In genomic region chr9:111036946-111037743, GRCh38 we compare ENCODE assay signal across 8 cellular contexts. TPM values are rescaled to one million over a fixed set of nuclear protein-coding genes. Genes with fewer than 3 reads are reported as not detected.
DNase-seq lines count a peak whose midpoint lies in the region; ATAC-seq, FAIRE-seq and TF ChIP-seq lines count a peak whose summit lies in the region.

No MANE protein-coding gene starts in this region.

- in situ Hi-C loops in mammary epithelial cell (cut with MboI; ENCODE audit: low sequenced_read_pairs in 2 of 2), result no loop called here
- in situ Hi-C loops in HepG2 (cut with HindIII; ENCODE audit: extremely low pct_ligation_motif_present, low pct_unique_long_range_greater_than_20kb), result no loop called here

- H3K4me1 Mint-ChIP-seq in activated T-cell treated with anti-CD3 and anti-CD28 coated beads, Interleukin-2, amount 50 U/mL, for 72 hours (ENCODE audit: low read depth), result peaks cover 12% of the 10 kb centered on the region
- peaks cover 8% of the 10 kb centered on the region for H3K4me1 Mint-ChIP-seq in activated T-cell treated with anti-CD3 and anti-CD28 coated beads, Interleukin-2, amount 50 U/mL, for 24 hours (ENCODE audit: low read depth)

- no peaks in the 10 kb centered on the region for H3K9me3 ChIP-seq in mammary epithelial cell (replicated peaks; ENCODE audit: insufficient read depth, low read length)
- no peaks in the 10 kb centered on the region for H3K9me3 ChIP-seq in HepG2 (ENCODE audit: low read length)
- H3K9me3 ChIP-seq in thyroid gland, result no peaks in the 10 kb centered on the region

- TF ChIP-seq EP300 in HepG2 (IDR thresholded peaks at IDR 0.05; ENCODE audit: low read depth in 2 of 2, low read length in 2 of 2) (no peak), HepG2 (CRISPR knock-in tag; IDR thresholded peaks at IDR 0.05; ENCODE audit: borderline replicate concordance) (no peak)

- H3K4me2 ChIP-seq in mammary epithelial cell (ENCODE audit: insufficient read depth, low read depth, low read length), result peak overlapping the region; percentile 93
- H3K4me2 ChIP-seq in HepG2 (ENCODE audit: low read depth, low read length), result peak overlapping the region; percentile 73

- CTCF ChIA-PET in mammary epithelial cell (lab: Charles Lee; ENCODE audit: low non-redundant PET) (no interaction called here), HepG2 (lab: Yijun Ruan, JAX; ENCODE audit: low intra/inter-chr PET ratio, low total read pairs) (no interaction called here)

- DNase-seq in activated T-cell treated with anti-CD3 and anti-CD28 coated beads, Interleukin-2, amount 50 U/mL, for 72 hours, result no peak
- DNase-seq in activated T-cell treated with anti-CD3 and anti-CD28 coated beads, Interleukin-2, amount 50 U/mL, for 24 hours, result no peak
- peak; percentile 32 for DNase-seq in mammary epithelial cell
- DNase-seq in HepG2 (ENCODE audit: low spot score), result no peak
- DNase-seq in thyroid gland, result no peak
- DNase-seq in NK-92 (lab: John Stamatoyannopoulos, UW; ENCODE audit: unreplicated experiment), result no peak

- TF ChIP-seq RAD21 in HepG2 (CRISPR knock-in tag; IDR thresholded peaks at IDR 0.05), result no peak

- H3K27me3 ChIP-seq in mammary epithelial cell (ENCODE audit: insufficient read depth, low read length) (no peaks in the 10 kb centered on the region), HepG2 (ENCODE audit: control insufficient read depth in 1 of 2, insufficient read depth in 2 of 2, low read length in 2 of 2) (peaks cover 7 to 47% of the 10 kb centered on the region in 2 experiments), thyroid gland (no peaks in the 10 kb centered on the region)

- TF ChIP-seq CTCF in mammary epithelial cell (conservative IDR thresholded peaks at IDR 0.05 in 1 of 2, IDR thresholded peaks at IDR 0.05 in 1 of 2; ENCODE audit: extremely low read depth in 1 of 2, insufficient read depth in 1 of 2, low read depth in 1 of 2, low read length in 2 of 2) (no peak), HepG2 (CRISPR knock-in tag; IDR thresholded peaks at IDR 0.05) (no peak), thyroid gland (IDR thresholded peaks at IDR 0.05) (no peak)

- WGBS in mammary epithelial cell (ENCODE audit: low coverage, missing lambda C conversion rate), result 8% methylated on average over 14 of the region's 23 CpGs
- WGBS in HepG2 (ENCODE audit: low lambda C conversion rate), result 8% methylated on average over 14 of the region's 23 CpGs
- WGBS in thyroid gland, 2 donors, result 7 to 10% methylated on average over 14 to 18 of the region's 23 CpGs

- peak overlapping the region; percentile 42 to 56 for H3K4me3 Mint-ChIP-seq in activated T-cell treated with anti-CD3 and anti-CD28 coated beads, Interleukin-2, amount 50 U/mL, for 72 hours
- H3K4me3 Mint-ChIP-seq in activated T-cell treated with anti-CD3 and anti-CD28 coated beads, Interleukin-2, amount 50 U/mL, for 24 hours, result no peak overlapping the region

- H3K4me3 ChIP-seq in mammary epithelial cell (replicated peaks in 1 of 3; ENCODE audit: insufficient read depth in 1 of 3, low read depth in 2 of 3, low read length in 3 of 3) (peak overlapping the region; percentile 59 to 87 (median 66)), HepG2 (replicated peaks in 1 of 3; ENCODE audit: insufficient read depth in 1 of 3, low read depth in 2 of 3, low read length in 3 of 3) (peak overlapping the region; percentile 32 to 69 (median 49); a peak in 5 of 6 replicates), thyroid gland (replicated peaks in 1 of 3) (peak overlapping the region; percentile 1 to 72 (median 51))

- ATAC-seq in activated T-cell treated with anti-CD3 and anti-CD28 coated beads, Interleukin-2, amount 50 U/mL, for 72 hours (replicated peaks in 1 of 2), result no peak
- ATAC-seq in HepG2, result no peak; the same call in 2 of the 3 replicates
- no peak for ATAC-seq in GM18511 (IDR thresholded peaks at IDR 0.05; ENCODE audit: unreplicated experiment)
- ATAC-seq in GM18498 (IDR thresholded peaks at IDR 0.05; ENCODE audit: unreplicated experiment), result no peak

- dilution Hi-C loops in mammary epithelial cell (cut with HindIII; ENCODE audit: low sequenced_read_pairs), result no loop called here

- H3K9me3 Mint-ChIP-seq in activated T-cell treated with anti-CD3 and anti-CD28 coated beads, Interleukin-2, amount 50 U/mL, for 72 hours, result no peaks in the 10 kb centered on the region
- H3K9me3 Mint-ChIP-seq in activated T-cell treated with anti-CD3 and anti-CD28 coated beads, Interleukin-2, amount 50 U/mL, for 24 hours, result no peaks in the 10 kb centered on the region

- FAIRE-seq in HepG2 (lab: Jason Lieb, UNC), result no peak

- H3K27ac Mint-ChIP-seq in activated T-cell treated with anti-CD3 and anti-CD28 coated beads, Interleukin-2, amount 50 U/mL, for 72 hours, result no peak overlapping the region
- H3K27ac Mint-ChIP-seq in activated T-cell treated with anti-CD3 and anti-CD28 coated beads, Interleukin-2, amount 50 U/mL, for 24 hours, result no peak overlapping the region

- intact Hi-C loops in mammary epithelial cell (cut with micrococcal nuclease) (loop anchor here (1.0 to 5.0 kb wide), 5 partner anchors 60 to 364 kb away; no protein-coding TSS in a partner anchor), HepG2 (cut with micrococcal nuclease; ENCODE audit: unreplicated experiment) (loop anchor here (1.0 to 5.0 kb wide), 2 partner anchors 112 to 260 kb away; no protein-coding TSS in a partner anchor), thyroid gland (cut with DNase I) (no loop called here)

- H3K79me2 ChIP-seq in mammary epithelial cell (ENCODE audit: insufficient read depth, low read length) (peaks cover 63% of the 10 kb centered on the region), HepG2 (ENCODE audit: insufficient read depth, low read length) (no peaks in the 10 kb centered on the region)

- peak overlapping the region; percentile 97 for H2AFZ ChIP-seq in mammary epithelial cell (ENCODE audit: low read depth, low read length)
- no peak overlapping the region for H2AFZ ChIP-seq in HepG2 (ENCODE audit: low read length)

- TF ChIP-seq POLR2A in HepG2 (IDR thresholded peaks at IDR 0.05; ENCODE audit: insufficient read depth in 1 of 2, low read depth in 2 of 2, low read length in 2 of 2), result no peak
- TF ChIP-seq POLR2A in thyroid gland (IDR thresholded peaks at IDR 0.05), result no peak

- BruUV-seq in mammary epithelial cell (replicated peaks; lab: Mats Ljungman, UMichigan) (no TSS peak), HepG2 (replicated peaks; lab: Mats Ljungman, UMichigan) (no TSS peak)

- peaks cover 4 to 5% of the 10 kb centered on the region in 2 donors for H3K36me3 Mint-ChIP-seq in activated T-cell treated with anti-CD3 and anti-CD28 coated beads, Interleukin-2, amount 50 U/mL, for 72 hours (ENCODE audit: insufficient read depth in 2 of 2)
- H3K36me3 Mint-ChIP-seq in activated T-cell treated with anti-CD3 and anti-CD28 coated beads, Interleukin-2, amount 50 U/mL, for 24 hours (ENCODE audit: low read depth), result no peaks in the 10 kb centered on the region

- H3K4me1 ChIP-seq in mammary epithelial cell (ENCODE audit: insufficient read depth, low read length), result peaks cover 31% of the 10 kb centered on the region
- H3K4me1 ChIP-seq in HepG2 (ENCODE audit: insufficient read depth, low read length), result peaks cover 22% of the 10 kb centered on the region
- peaks cover 13 to 18% of the 10 kb centered on the region in 2 donors for H3K4me1 ChIP-seq in thyroid gland

- H3K27me3 Mint-ChIP-seq in activated T-cell treated with anti-CD3 and anti-CD28 coated beads, Interleukin-2, amount 50 U/mL, for 72 hours (ENCODE audit: low read depth), result peaks cover 43% of the 10 kb centered on the region
- peaks cover 57% of the 10 kb centered on the region for H3K27me3 Mint-ChIP-seq in activated T-cell treated with anti-CD3 and anti-CD28 coated beads, Interleukin-2, amount 50 U/mL, for 24 hours

- no peaks in the 10 kb centered on the region for H4K20me1 ChIP-seq in mammary epithelial cell (ENCODE audit: insufficient read depth, low read length)
- H4K20me1 ChIP-seq in HepG2 (ENCODE audit: insufficient read depth, low read length), result no peaks in the 10 kb centered on the region

- no peaks in the 10 kb centered on the region for H3K36me3 ChIP-seq in mammary epithelial cell (ENCODE audit: insufficient read depth, low read length)
- H3K36me3 ChIP-seq in HepG2 (replicated peaks in 1 of 2; ENCODE audit: control insufficient read depth in 1 of 2, insufficient read depth in 2 of 2, low read length in 2 of 2), result no peaks in the 10 kb centered on the region
- no peaks in the 10 kb centered on the region for H3K36me3 ChIP-seq in thyroid gland

- H3K27ac ChIP-seq in mammary epithelial cell (ENCODE audit: insufficient read depth, low read depth, low read length) (peak overlapping the region; percentile 41), HepG2 (ENCODE audit: extremely low read length, insufficient read depth, low read length) (no peak overlapping the region), thyroid gland (peak overlapping the region; percentile 86 to 98 (median 89))

- peak overlapping the region; percentile 76 for H3K9ac ChIP-seq in mammary epithelial cell (ENCODE audit: insufficient read depth, low read length)
- no peak overlapping the region for H3K9ac ChIP-seq in HepG2 (ENCODE audit: insufficient read depth, low read depth, low read length)

- POLR2A ChIA-PET in HepG2 (lab: Yijun Ruan, JAX), result no interaction called here

RNA-seq across cellular contexts. Expression of gene LPAR1, which starts 1.1 kb away (rescaled TPM):
- total RNA-seq in activated T-cell treated with anti-CD3 and anti-CD28 coated beads, Interleukin-2, amount 50 U/mL, for 72 hours, result not detected
- total RNA-seq in mammary epithelial cell (10 to 100 TPM; 20.4 to 20.8 TPM), HepG2 (2016; rRNA removed; fragmentation: Illumina TruSeq; extraction: Trizol) (not detected in 2 replicates), thyroid gland (10 to 100 TPM; 40.8 to 98.5 (median 56.4) TPM)
- polyA plus RNA-seq in mammary epithelial cell (29.7 TPM), HepG2 (2011; rRNA removed) (not detected in 2 replicates)
- 66.6 TPM for polyA minus RNA-seq in mammary epithelial cell
- not detected in 2 replicates for total RNA-seq in HepG2 (2016; cell fraction: cytosol; rRNA removed; fragmentation: Illumina TruSeq; extraction: Trizol; ENCODE audit: low read depth)
- total RNA-seq in HepG2 (2016; cell fraction: insoluble cytoplasmic fraction; rRNA removed; fragmentation: Illumina TruSeq; extraction: Trizol), result not detected in 2 replicates
- not detected in 2 replicates for total RNA-seq in HepG2 (2016; cell fraction: membrane; rRNA removed; fragmentation: Illumina TruSeq; extraction: Trizol)
- not detected in 2 replicates for total RNA-seq in HepG2 (2016; cell fraction: nucleus; rRNA removed; fragmentation: Illumina TruSeq; extraction: Trizol)
- not detected in 2 replicates for polyA plus RNA-seq in HepG2 (2011; cell fraction: cytosol; rRNA removed)
- not detected in 2 replicates for polyA plus RNA-seq in HepG2 (2011; cell fraction: nucleus; rRNA removed)
- not detected in 2 replicates for polyA plus RNA-seq in HepG2 (2012)
- polyA plus RNA-seq in HepG2 (2016; cell fraction: cytosol; fragmentation: Illumina TruSeq; extraction: Trizol; ENCODE audit: low read depth), result not detected in 2 replicates
- not detected in 2 replicates for polyA plus RNA-seq in HepG2 (2016; cell fraction: insoluble cytoplasmic fraction; fragmentation: Illumina TruSeq; extraction: Trizol; ENCODE audit: low read depth)
- polyA plus RNA-seq in HepG2 (2016; cell fraction: membrane; fragmentation: Illumina TruSeq; extraction: Trizol; ENCODE audit: low read depth), result not detected in 2 replicates
- polyA plus RNA-seq in HepG2 (2016; cell fraction: nucleus; fragmentation: Illumina TruSeq; extraction: Trizol; ENCODE audit: insufficient read depth, low read depth), result not detected in 2 replicates
- polyA minus RNA-seq in HepG2 (2011; rRNA and poly(A)+ RNA removed; ENCODE audit: low replicate concordance), result not detected in 2 replicates
- not detected in 2 replicates for polyA minus RNA-seq in HepG2 (2011; cell fraction: cytosol; rRNA and poly(A)+ RNA removed)
- not detected in 2 replicates for polyA minus RNA-seq in HepG2 (2011; cell fraction: nucleus; rRNA and poly(A)+ RNA removed)

Comparison
In these comparisons a context has a peak if more than half of its experiments do, and no peak if none do; other contexts are left out.
1. RNA of gene LPAR1, which starts 1.1 kb away (total RNA-seq): 40.8 to 98.5 TPM in thyroid gland and 20.4 to 20.8 TPM in mammary epithelial cell; not detected in activated T-cell treated with anti-CD3 and anti-CD28 coated beads, Interleukin-2, amount 50 U/mL, for 72 hours and not detected in HepG2; every median in the first group is over 10 times any median in the second.
2. Peak in every context shown above with its lines, with median percentiles within 50 percentile points of each other: H3K4me3 ChIP-seq.